ENCODE assay signal across 18 cellular contexts in the genomic region with DNA sequence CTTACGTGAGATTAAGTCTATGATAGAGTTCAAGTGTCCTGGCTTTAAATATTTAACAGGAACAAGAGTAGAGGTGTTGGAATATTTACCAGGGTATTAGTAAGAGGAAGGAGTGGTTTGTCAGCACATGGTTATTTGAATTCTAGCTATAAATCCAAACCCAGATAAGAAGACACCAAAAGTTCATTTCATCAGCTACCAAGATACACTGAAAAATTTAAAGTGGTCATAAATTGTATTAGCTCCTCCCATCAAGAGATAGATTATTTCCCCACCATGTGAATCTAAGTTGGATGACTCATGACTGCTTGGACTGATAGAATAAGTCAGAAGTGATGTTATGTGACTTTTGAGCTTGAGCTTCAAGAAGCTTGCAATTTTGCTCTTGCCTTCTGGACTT.
A peak's percentile ranks its signal among the peaks of the same experiment; 100 is the strongest.
DNase-seq lines count a peak whose midpoint lies in the region; ATAC-seq and TF ChIP-seq lines count a peak whose summit lies in the region.
"Had no signal": no experiment of that assay in that cellular context is flagged by ENCODE, and none has a peak within 500 bp of the region (broad histone marks: within the 10 kb centered on the region; RNA-seq: fewer than 3 reads in every experiment).

No MANE protein-coding gene starts in this region.

- no peak for TF ChIP-seq RAD21 in IMR-90 (IDR thresholded peaks at IDR 0.05; ENCODE audit: low read length)

- peak overlapping the region; percentile 86; the same call in 1 of the 2 replicates for H2BK20ac ChIP-seq in IMR-90 (ENCODE audit: low read depth, low read length)

- peaks cover 13% of the 10 kb centered on the region; the same call in 1 of the 2 replicates for H3K9me1 ChIP-seq in IMR-90 (ENCODE audit: insufficient read depth, low read length)

- H4K5ac ChIP-seq in IMR-90 (ENCODE audit: low read depth, low read length) = no peak overlapping the region

- in situ Hi-C loops in IMR-90 (cut with MboI; ENCODE audit: low sequenced_read_pairs) (no loop called here), brain microvascular endothelial cell (cut with HindIII; ENCODE audit: low pct_ligation_motif_present, low sequenced_read_pairs) (no loop called here)

- peak overlapping the region in 1 of 2 experiments; percentile 45; a peak in 2 of 4 replicates for H4K8ac ChIP-seq in IMR-90 (ENCODE audit: low read depth in 2 of 2, low read length in 2 of 2)

- intact Hi-C loops in IMR-90 (cut with micrococcal nuclease) (loop anchor here (5.0 kb wide), 1 partner anchor 121 kb away; no protein-coding TSS in a partner anchor), heart left ventricle (cut with DNase I) (loop anchor here in 5 of 10 donors (5.0 to 10.0 kb wide), 5 partner anchors 71 to 454 kb away; a partner anchor contains a TSS)

- no peaks in the 10 kb centered on the region for H3F3A ChIP-seq in smooth muscle cell (ENCODE audit: low read depth)

- H3K4me1 ChIP-seq in IMR-90 (ENCODE audit: control insufficient read depth, insufficient read depth, low read length) (peaks cover 16% of the 10 kb centered on the region), smooth muscle cell (ENCODE audit: low read depth) (peaks cover 44% of the 10 kb centered on the region), heart left ventricle (peaks cover 0 to 10% (median 0%) of the 10 kb centered on the region in 12 donors)

- H3K79me2 ChIP-seq in smooth muscle cell (ENCODE audit: low read depth) = no peaks in the 10 kb centered on the region

- peak overlapping the region; percentile 44; the same call in 1 of the 2 replicates for H2AK5ac ChIP-seq in IMR-90 (ENCODE audit: low read depth, low read length)

- ATAC-seq in IMR-90 (ENCODE audit: low read depth) = no peak
- no peak for ATAC-seq in heart left ventricle
- no peak for ATAC-seq in stimulated activated naive CD8-positive, alpha-beta T cell treated with anti-CD3 and anti-CD28 coated beads, Interleukin-15, Interleukin-2, amounts not matched to agents 100 U/mL and 50 U/mL, for 24 hours
- ATAC-seq: activated T-helper 17 cell treated with anti-CD3 and anti-CD28 coated beads, Interleukin-2, amount 50 U/mL, for 72 hours; GM23338; lower lobe of right lung had no signal

- no peaks in the 10 kb centered on the region for H3K9me3 ChIP-seq in IMR-90 (ENCODE audit: control insufficient read depth, insufficient read depth, low read length)
- H3K9me3 ChIP-seq in smooth muscle cell (replicated peaks; ENCODE audit: low read depth) = no peaks in the 10 kb centered on the region
- no peaks in the 10 kb centered on the region for H3K9me3 ChIP-seq in WERI-Rb-1 (ENCODE audit: severe bottlenecking)
- H3K9me3 ChIP-seq in heart left ventricle = no peaks in the 10 kb centered on the region
- H3K9me3 ChIP-seq: lower lobe of right lung had no signal

- H3K4me2 ChIP-seq in IMR-90 (ENCODE audit: low read depth, low read length) (no peak overlapping the region), smooth muscle cell (peak overlapping the region; percentile 27)
- H3K4me2 ChIP-seq: GM23338 had no signal

- dilution Hi-C loops in IMR-90 (cut with HindIII; ENCODE audit: low sequenced_read_pairs, unreplicated experiment) = no loop called here

- H3K56ac ChIP-seq in IMR-90 (ENCODE audit: extremely low read depth, insufficient read depth, low read length) = no peak overlapping the region

- no peak overlapping the region for H3K23ac ChIP-seq in IMR-90 (ENCODE audit: low read depth, low read length)

- BruUV-seq in IMR-90 (replicated peaks; lab: Mats Ljungman, UMichigan) = no TSS peak

- CTCF ChIA-PET in IMR-90 (lab: Yijun Ruan, JAX) = interaction anchor here (0.6 to 1.9 kb wide), 6 partner anchors 12 to 244 kb away, joined by 3 to 4 read pairs (median 3); a partner anchor contains a TSS

- H3K4ac ChIP-seq in IMR-90 (ENCODE audit: low read depth, low read length) = peak overlapping the region; percentile 68

- H3K18ac ChIP-seq in IMR-90 (ENCODE audit: low read depth, low read length) = no peak overlapping the region

- no peak overlapping the region for H3K4me3 ChIP-seq in IMR-90 (ENCODE audit: insufficient read depth, low read depth, low read length)
- no peak overlapping the region for H3K4me3 ChIP-seq in brain microvascular endothelial cell (ENCODE audit: low read depth, low read length)
- no peak overlapping the region for H3K4me3 ChIP-seq in smooth muscle cell
- H3K4me3 ChIP-seq in WERI-Rb-1 (ENCODE audit: low read depth, low read length) = no peak overlapping the region
- H3K4me3 ChIP-seq in heart left ventricle = no peak overlapping the region
- H3K4me3 ChIP-seq: GM23338, lower lobe of right lung had no signal

- no peak overlapping the region; the same call in 1 of the 2 replicates for H3K27ac ChIP-seq in IMR-90 (ENCODE audit: insufficient read depth, low read length)
- no peak overlapping the region for H3K27ac ChIP-seq in brain microvascular endothelial cell
- peak overlapping the region; percentile 49 for H3K27ac ChIP-seq in smooth muscle cell (ENCODE audit: low read depth)
- H3K27ac ChIP-seq in WERI-Rb-1 = no peak overlapping the region
- H3K27ac ChIP-seq in heart left ventricle = no peak overlapping the region
- H3K27ac ChIP-seq: lower lobe of right lung, RWPE1 had no signal

- H3K36me3 ChIP-seq in IMR-90 (ENCODE audit: control insufficient read depth, insufficient read depth, low read length) = no peaks in the 10 kb centered on the region
- no peaks in the 10 kb centered on the region for H3K36me3 ChIP-seq in brain microvascular endothelial cell (replicated peaks)
- H3K36me3 ChIP-seq in smooth muscle cell (ENCODE audit: low read depth) = no peaks in the 10 kb centered on the region
- no peaks in the 10 kb centered on the region for H3K36me3 ChIP-seq in WERI-Rb-1
- H3K36me3 ChIP-seq in heart left ventricle = no peaks in the 10 kb centered on the region
- H3K36me3 ChIP-seq: lower lobe of right lung had no signal

- POLR2A ChIA-PET in IMR-90 (lab: Charles Lee; ENCODE audit: unreplicated experiment) = no interaction called here

- 0 out of 2 replicates have a peak overlapping the region, but pooled peaks have one; percentile 54 for H4K91ac ChIP-seq in IMR-90 (ENCODE audit: insufficient read depth, low read depth, low read length)

- no peak overlapping the region for H2BK5ac ChIP-seq in IMR-90 (ENCODE audit: low read depth, low read length, poor library complexity, severe bottlenecking)

- DNase-seq in IMR-90 = peak; percentile 84
- peak; percentile 51 for DNase-seq in brain microvascular endothelial cell
- peak; percentile 52 for DNase-seq in glomerular visceral epithelial cell (ENCODE audit: extremely low spot score)
- DNase-seq in smooth muscle cell (lab: John Stamatoyannopoulos, UW; ENCODE audit: unreplicated experiment) = no peak
- DNase-seq in WERI-Rb-1 = no peak
- no peak for DNase-seq in heart left ventricle
- no peak for DNase-seq in stimulated activated CD4-positive, alpha-beta T cell treated with anti-CD3 and anti-CD28 coated beads, Interleukin-4, amount 100 ng/mL, for 24 hours
- DNase-seq in stimulated activated naive CD8-positive, alpha-beta T cell treated with anti-CD3 and anti-CD28 coated beads, Interleukin-15, Interleukin-2, amounts not matched to agents 100 U/mL and 50 U/mL, for 24 hours = no peak
- DNase-seq: activated CD4-positive, alpha-beta T cell treated with anti-CD3 and anti-CD28 coated beads, Interleukin-2, amount 50 U/mL, for 1 hour; aorta; CD4-positive, alpha-beta memory T cell; effector CD8-positive, alpha-beta T cell; Kasumi-1; lower lobe of right lung; NCI-H2029 had no signal

- H2AK9ac ChIP-seq in IMR-90 (replicated peaks; ENCODE audit: low read depth, low read length, poor library complexity) = peak overlapping the region; percentile 48

- H2AFZ ChIP-seq in IMR-90 (replicated peaks; ENCODE audit: low read length, poor library complexity) (peak overlapping the region; percentile 69), smooth muscle cell (ENCODE audit: low read depth) (no peak overlapping the region)
- H2AFZ ChIP-seq: GM23338 had no signal

- WGBS in IMR-90 (ENCODE audit: extremely low coverage in 2 of 2, insufficient read length in 1 of 2), 2 experiments = no CpG with 5 or more reads among the region's 1 CpG
- WGBS in smooth muscle cell (ENCODE audit: low lambda C conversion rate) = 20% methylated on average over 1 of the region's 1 CpG
- WGBS in heart left ventricle, 4 donors = 91 to 100% (median 96%) methylated on average over 1 of the region's 1 CpG

- H3K79me1 ChIP-seq in IMR-90 (ENCODE audit: low read depth in 1 of 2, low read length in 2 of 2) = 0 out of 4 replicates have a peak, but pooled peaks cover 0 to 4% of the 10 kb centered on the region in 2 experiments

- H3K9ac ChIP-seq in IMR-90 (ENCODE audit: low read depth, low read length) (no peak overlapping the region), smooth muscle cell (ENCODE audit: low read depth) (no peak overlapping the region)

- no peaks in the 10 kb centered on the region for H3K27me3 ChIP-seq in IMR-90 (ENCODE audit: control insufficient read depth, insufficient read depth, low read length)
- no peaks in the 10 kb centered on the region for H3K27me3 ChIP-seq in brain microvascular endothelial cell (replicated peaks)
- no peaks in the 10 kb centered on the region for H3K27me3 ChIP-seq in smooth muscle cell (ENCODE audit: low read depth)
- no peaks in the 10 kb centered on the region for H3K27me3 ChIP-seq in WERI-Rb-1 (ENCODE audit: insufficient read depth, low read depth, severe bottlenecking)
- H3K27me3 ChIP-seq in heart left ventricle = no peaks in the 10 kb centered on the region

- peak overlapping the region; percentile 76; the same call in 2 of the 3 replicates for H2BK15ac ChIP-seq in IMR-90 (ENCODE audit: low read depth, low read length)

- H4K20me1 ChIP-seq in IMR-90 (ENCODE audit: insufficient read depth, low read length) = no peaks in the 10 kb centered on the region
- H4K20me1 ChIP-seq in smooth muscle cell (ENCODE audit: low read depth) = no peaks in the 10 kb centered on the region

- H3K14ac ChIP-seq in IMR-90 (replicated peaks; ENCODE audit: low read depth, low read length) = peak overlapping the region; percentile 71; the same call in 1 of the 2 replicates

- TF ChIP-seq CTCF in IMR-90 (conservative IDR thresholded peaks at IDR 0.05; ENCODE audit: low read depth, low read length) (no peak), brain microvascular endothelial cell (IDR thresholded peaks at IDR 0.05; ENCODE audit: low read depth, low read length, missing control alignments) (no peak), smooth muscle cell (IDR thresholded peaks at IDR 0.05; ENCODE audit: borderline replicate concordance, insufficient read depth, poor library complexity, severe bottlenecking) (no peak), WERI-Rb-1 (IDR thresholded peaks at IDR 0.05; ENCODE audit: low read depth, low read length) (no peak), heart left ventricle (IDR thresholded peaks at IDR 0.05) (no peak)

- TF ChIP-seq POLR2A in IMR-90 (IDR thresholded peaks at IDR 0.05; ENCODE audit: low read depth, low read length) = no peak
- no peak for TF ChIP-seq POLR2A in heart left ventricle (IDR thresholded peaks at IDR 0.05)

- peak overlapping the region; percentile 79 for H2BK120ac ChIP-seq in IMR-90 (ENCODE audit: low read depth, low read length)

TF ChIP-seq in IMR-90, 13 proteins besides CTCF, POLR2A, EP300 and RAD21 (continues in another document):
- no peak for TF ChIP-seq SMC3 (IDR thresholded peaks at IDR 0.05; ENCODE audit: low read depth, low read length)

Comparison
In these comparisons a context has a peak if more than half of its experiments do, and no peak if none do; other contexts are left out.
1. DNase-seq: peak in IMR-90 (single experiment), brain microvascular endothelial cell (single experiment) and glomerular visceral epithelial cell (single experiment); none in smooth muscle cell (single experiment), WERI-Rb-1 (single experiment), heart left ventricle (0 of 5), stimulated activated CD4-positive, alpha-beta T cell treated with anti-CD3 and anti-CD28 coated beads, Interleukin-4, amount 100 ng/mL, for 24 hours (single experiment) and stimulated activated naive CD8-positive, alpha-beta T cell treated with anti-CD3 and anti-CD28 coated beads, Interleukin-15, Interleukin-2, amounts not matched to agents 100 U/mL and 50 U/mL, for 24 hours (single experiment).